ENCODE assay signal across 1 cellular context in genomic region chr13:69737129-69737935, GRCh38.
TF ChIP-seq lines count a peak whose summit lies in the region.

No MANE protein-coding gene starts in this region.

TF ChIP-seq in H1, 55 proteins besides CTCF, POLR2A, EP300 and RAD21:
- TF ChIP-seq KDM4A (IDR thresholded peaks at IDR 0.05; ENCODE audit: low read depth, low read length, severe bottlenecking) (no peak), RXRA (IDR thresholded peaks at IDR 0.05; ENCODE audit: insufficient read depth, low read depth, low read length) (no peak), TAF7 (optimal IDR thresholded peaks at IDR 0.05; ENCODE audit: borderline replicate concordance, low read depth, low read length) (no peak), PHF8 (conservative IDR thresholded peaks at IDR 0.05; ENCODE audit: low read depth, low read length) (no peak), BCL11A (IDR thresholded peaks at IDR 0.05; ENCODE audit: low read depth in 2 of 2, low read length in 2 of 2) (no peak), POU5F1 (IDR thresholded peaks at IDR 0.05; ENCODE audit: low read depth, low read length) (no peak), GABPA (IDR thresholded peaks at IDR 0.05; ENCODE audit: borderline replicate concordance, insufficient read depth, low read length) (no peak), SP4 (IDR thresholded peaks at IDR 0.05; ENCODE audit: low read length) (no peak), FOSL1 (IDR thresholded peaks at IDR 0.05; ENCODE audit: insufficient read depth, low read depth, low read length) (no peak), BACH1 (IDR thresholded peaks at IDR 0.05; ENCODE audit: low read length) (no peak)
